ENCODE assay signal across 8 cellular contexts in genomic region chr4:37802068-37802666, GRCh38. TPM values are rescaled to one million over a fixed set of nuclear protein-coding genes. Genes with fewer than 3 reads are reported as not detected.
DNase-seq lines count a peak whose midpoint lies in the region; ATAC-seq and TF ChIP-seq lines count a peak whose summit lies in the region.

No MANE protein-coding gene starts in this region.

- peak; percentile 78 for TF ChIP-seq CTCF in LNCAP (IDR thresholded peaks at IDR 0.05)

- DNase-seq in DMS153 treated with DMSO at 0.1 percent for 48 hours (lab: John Stamatoyannopoulos, UW; ENCODE audit: unreplicated experiment) (peak; percentile 42), RPMI7951 (ENCODE audit: low read depth) (peak; percentile 74), occipital lobe (lab: John Stamatoyannopoulos, UW) (peak; percentile 31), GM19240 (ENCODE audit: insufficient read length, low spot score) (no peak), T-helper 2 cell (no peak)

- ATAC-seq in esophagus mucosa (peak; percentile 83), HG02970 (IDR thresholded peaks at IDR 0.05; ENCODE audit: low FRiP score, unreplicated experiment) (no peak)

RNA-seq across cellular contexts. Expression of gene PGM2, which starts 24.3 kb away (rescaled TPM):
- total RNA-seq in RPMI7951 (2014; rRNA removed; shearing (Covaris generic)): 39.8 and 46.6 TPM in 2 replicates
- total RNA-seq in esophagus mucosa: 114 TPM
- total RNA-seq in occipital lobe: 20.4 TPM

Comparison
In these comparisons a context has a peak if more than half of its experiments do, and no peak if none do; other contexts are left out.
1. DNase-seq: peak in DMS153 treated with DMSO at 0.1 percent for 48 hours (single experiment), RPMI7951 (single experiment) and occipital lobe (single experiment); none in GM19240 (single experiment) and T-helper 2 cell (0 of 5).